2 cellular contexts compared by ENCODE assay signal in genomic region chr17:60036796-60037677, GRCh38.
TF ChIP-seq lines count a peak whose summit lies in the region.

No MANE protein-coding gene starts in this region.

TF ChIP-seq in HCT116, 20 proteins besides CTCF, POLR2A, EP300 and RAD21 (continued from another document):
- TF ChIP-seq SP1 (IDR thresholded peaks at IDR 0.05; ENCODE audit: low read depth) (0 out of 2 replicates have a peak, but pooled peaks have one; percentile 20), TCF7L2 (IDR thresholded peaks at IDR 0.05; ENCODE audit: borderline replicate concordance, extremely low read depth, insufficient read depth, insufficient read length) (peak; percentile 99), ZBTB33 (IDR thresholded peaks at IDR 0.05; ENCODE audit: extremely low read depth, insufficient replicate concordance, low read length) (no peak), MAX (IDR thresholded peaks at IDR 0.05) (peak; percentile 89), CEBPB (IDR thresholded peaks at IDR 0.05; ENCODE audit: low read depth) (no peak), ELF1 (IDR thresholded peaks at IDR 0.05; ENCODE audit: borderline replicate concordance, low read depth) (no peak), SIN3A (IDR thresholded peaks at IDR 0.05; ENCODE audit: low read depth) (no peak), ZNF274 (IDR thresholded peaks at IDR 0.05; ENCODE audit: low read depth, low read length) (no peak), REST (IDR thresholded peaks at IDR 0.05; ENCODE audit: low read depth) (no peak), JUND (IDR thresholded peaks at IDR 0.05) (no peak), YY1 (IDR thresholded peaks at IDR 0.05; ENCODE audit: extremely low read depth, insufficient replicate concordance, low read depth, low read length) (no peak), EZH2 (IDR thresholded peaks at IDR 0.05) (no peak), FOSL1 (IDR thresholded peaks at IDR 0.05; ENCODE audit: low read depth) (no peak), EZH2phosphoT487 (IDR thresholded peaks at IDR 0.05; ENCODE audit: borderline replicate concordance) (no peak), ATF3 (IDR thresholded peaks at IDR 0.05) (no peak), CBX3 (IDR thresholded peaks at IDR 0.05; ENCODE audit: low read depth) (peak; percentile 97), EGR1 (IDR thresholded peaks at IDR 0.05; ENCODE audit: low read depth) (no peak), ZFX (IDR thresholded peaks at IDR 0.05) (no peak)
TF ChIP-seq in HCT116: peak in this region for 4.

TF ChIP-seq in K562, 482 proteins besides CTCF, POLR2A, EP300 and RAD21 (continued from another document and continues in another):
- TF ChIP-seq CTCFL (IDR thresholded peaks at IDR 0.05; ENCODE audit: borderline replicate concordance, insufficient read depth, low read depth, low read length, poor library complexity, severe bottlenecking) = peak; percentile 61
- TF ChIP-seq RB1 (IDR thresholded peaks at IDR 0.05; ENCODE audit: low read depth) = peak; percentile 62; the same call in 1 of the 2 replicates
- TF ChIP-seq LEF1 (IDR thresholded peaks at IDR 0.05) = no peak
- TF ChIP-seq ZNF24 (IDR thresholded peaks at IDR 0.05) = no peak
- no peak for TF ChIP-seq HLTF (IDR thresholded peaks at IDR 0.05)
- no peak for TF ChIP-seq ZNF217 (CRISPR knock-in tag; IDR thresholded peaks at IDR 0.05)
- TF ChIP-seq KHSRP (IDR thresholded peaks at IDR 0.05) = no peak
- TF ChIP-seq RNF219 (CRISPR knock-in tag; IDR thresholded peaks at IDR 0.05) = no peak
- TF ChIP-seq ZNF444 (CRISPR knock-in tag; IDR thresholded peaks at IDR 0.05) = no peak
- TF ChIP-seq TFAP4 (CRISPR knock-in tag; IDR thresholded peaks at IDR 0.05; ENCODE audit: borderline replicate concordance) = peak; percentile 49; the same call in 1 of the 2 replicates
- no peak for TF ChIP-seq ATF3 (IDR thresholded peaks at IDR 0.05)
- 0 out of 2 replicates have a peak, but pooled peaks have one; percentile 45 for TF ChIP-seq ATF3 (CRISPR knock-in tag; conservative IDR thresholded peaks at IDR 0.05)
- no peak for TF ChIP-seq GTF3C2 (IDR thresholded peaks at IDR 0.05; ENCODE audit: borderline replicate concordance, extremely low read depth, insufficient read length)
- peak; percentile 19 for TF ChIP-seq NEUROD1 (IDR thresholded peaks at IDR 0.05; ENCODE audit: borderline replicate concordance, low read depth, low read length, partially characterized antibody)
- TF ChIP-seq WHSC1 (IDR thresholded peaks at IDR 0.05; ENCODE audit: low read length) = no peak
- TF ChIP-seq SP1 (CRISPR knock-in tag; IDR thresholded peaks at IDR 0.05) = 0 out of 2 replicates have a peak, but pooled peaks have one; percentile 44
- 0 out of 2 replicates have a peak, but pooled peaks have one; percentile 34 for TF ChIP-seq ZNF232 (CRISPR knock-in tag; IDR thresholded peaks at IDR 0.05)
- 0 out of 2 replicates have a peak, but pooled peaks have one; percentile 33 for TF ChIP-seq TEAD4 (IDR thresholded peaks at IDR 0.05; ENCODE audit: low read length)
- no peak for TF ChIP-seq TEAD4 (CRISPR knock-in tag; IDR thresholded peaks at IDR 0.05; ENCODE audit: borderline replicate concordance)
- TF ChIP-seq CBX8 (IDR thresholded peaks at IDR 0.05; ENCODE audit: borderline replicate concordance, extremely low read depth, low read depth, low read length, poor library complexity, severe bottlenecking) = no peak
- TF ChIP-seq ELF1 (tag; IDR thresholded peaks at IDR 0.05) = no peak
- TF ChIP-seq TRIM24 (IDR thresholded peaks at IDR 0.05) = no peak
- TF ChIP-seq HMBOX1 (IDR thresholded peaks at IDR 0.05) = peak; percentile 21; the same call in 1 of the 2 replicates
- no peak for TF ChIP-seq UBTF (IDR thresholded peaks at IDR 0.05; ENCODE audit: borderline replicate concordance in 1 of 2, low read depth in 2 of 2, low read length in 2 of 2)
- TF ChIP-seq YBX1 (IDR thresholded peaks at IDR 0.05) = no peak
- TF ChIP-seq SMC3 (conservative IDR thresholded peaks at IDR 0.05; ENCODE audit: insufficient read depth, low read depth, low read length) = peak; percentile 81
- peak; percentile 32 for TF ChIP-seq RBM25 (IDR thresholded peaks at IDR 0.05; ENCODE audit: low read depth, low read length, severe bottlenecking)
- TF ChIP-seq L3MBTL2 (IDR thresholded peaks at IDR 0.05) = peak; percentile 69
- no peak for TF ChIP-seq TAF7 (tag; IDR thresholded peaks at IDR 0.05)
- TF ChIP-seq SMAD4 (CRISPR knock-in tag; conservative IDR thresholded peaks at IDR 0.05) = 0 out of 2 replicates have a peak, but pooled peaks have one; percentile 32
- no peak for TF ChIP-seq SRSF7 (optimal IDR thresholded peaks at IDR 0.05; ENCODE audit: low read depth, low read length)
- TF ChIP-seq CREM (IDR thresholded peaks at IDR 0.05; ENCODE audit: low read depth) = peak; percentile 53
- TF ChIP-seq PTBP1 (IDR thresholded peaks at IDR 0.05; ENCODE audit: low read depth, low read length) = 0 out of 2 replicates have a peak, but pooled peaks have one; percentile 44
- TF ChIP-seq GATAD2A (IDR thresholded peaks at IDR 0.05) = no peak
